ENCODE assay signal across 21 cellular contexts in the genomic region with DNA sequence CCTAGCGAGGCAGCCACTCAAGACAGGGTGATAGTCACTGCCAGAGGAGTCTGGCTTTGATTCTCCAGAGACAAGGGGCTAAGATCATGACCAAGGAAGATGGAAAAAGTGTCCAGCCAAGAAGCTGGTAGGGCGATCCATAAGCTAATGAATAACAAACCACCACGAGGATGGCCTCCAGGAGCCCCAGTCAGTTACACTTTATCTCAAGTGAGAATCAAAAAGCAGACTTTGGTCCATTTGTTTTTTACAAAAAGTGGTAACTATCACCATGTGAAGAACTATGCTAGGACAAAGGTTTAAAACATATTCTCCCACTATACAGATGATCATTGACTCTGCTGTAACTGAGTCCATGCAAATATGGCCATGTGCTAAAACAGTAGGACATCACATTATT.
"Had no signal": no experiment of that assay in that cellular context is flagged by ENCODE, and none has a peak within 500 bp of the region (broad histone marks: within the 10 kb centered on the region; RNA-seq: fewer than 3 reads in every experiment).

No MANE protein-coding gene starts in this region.

- H3K27me3 ChIP-seq: heart right ventricle, neutrophil, sigmoid colon, stomach, transverse colon had no signal

- ATAC-seq: esophagus mucosa had no signal

- H3K9me3 ChIP-seq: heart right ventricle, neutrophil, psoas muscle, sigmoid colon, stomach, thoracic aorta, transverse colon had no signal

- DNase-seq: effector memory CD4-positive, alpha-beta T cell; heart right ventricle; left cardiac atrium; left ventricle myocardium superior; mesenchymal stem cell; midbrain; psoas muscle; sigmoid colon; stimulated activated CD4-positive, alpha-beta T cell treated with anti-CD3 and anti-CD28 coated beads, Interleukin-2, amount 100 ng/mL, for 24 hours; stimulated activated CD4-positive, alpha-beta T cell treated with anti-CD3 and anti-CD28 coated beads, Interleukin-4, amount 100 ng/mL, for 4 hours; stimulated activated naive CD4-positive, alpha-beta T cell; stomach; transverse colon had no signal

- H3K4me3 ChIP-seq: heart right ventricle, lung, psoas muscle, sigmoid colon, skin epidermis, stomach, thoracic aorta, transverse colon had no signal

- H3K27ac ChIP-seq: neutrophil, skin epidermis, stomach, thoracic aorta, transverse colon had no signal

- FAIRE-seq: endometrium, frontal cortex, keratinocyte had no signal
